ENCODE assay signal across 8 cellular contexts in the genomic region with DNA sequence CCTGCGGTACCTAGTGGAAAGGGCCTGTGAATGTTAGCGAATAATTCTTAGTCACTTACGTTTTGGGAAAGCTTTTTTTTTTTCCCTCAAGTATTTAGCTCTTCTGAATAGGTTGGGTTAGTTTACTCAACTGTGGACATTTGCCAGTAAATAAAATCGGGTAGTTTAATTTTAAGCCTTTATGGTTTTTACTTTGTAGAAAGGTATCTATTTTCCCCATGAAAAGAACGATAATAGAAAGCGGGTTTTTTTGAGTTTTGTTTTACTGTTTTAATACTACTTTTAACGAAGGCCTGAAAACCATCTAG. TPM values are rescaled to one million over a fixed set of nuclear protein-coding genes. Genes with fewer than 3 reads are reported as not detected.
DNase-seq lines count a peak whose midpoint lies in the region; ATAC-seq and TF ChIP-seq lines count a peak whose summit lies in the region.

No MANE protein-coding gene starts in this region.

- no peaks in the 10 kb centered on the region; the same call in 1 of the 2 replicates for H3K36me3 ChIP-seq in Caco-2 (ENCODE audit: control insufficient read depth, insufficient read depth, low read length)
- peaks cover 53% of the 10 kb centered on the region for H3K36me3 ChIP-seq in RWPE2 (ENCODE audit: low read depth)
- no peaks in the 10 kb centered on the region for H3K36me3 ChIP-seq in esophagus muscularis mucosa
- no peaks in the 10 kb centered on the region for H3K36me3 ChIP-seq in trophoblast cell (ENCODE audit: control insufficient read depth in 1 of 2, insufficient read depth in 2 of 2, low read length in 2 of 2)

- TF ChIP-seq CTCF in Caco-2 (IDR thresholded peaks at IDR 0.05; ENCODE audit: insufficient read depth in 1 of 2, low read depth in 1 of 2, low read length in 1 of 2, severe bottlenecking in 1 of 2, unreplicated experiment in 1 of 2) (no peak), RWPE2 (IDR thresholded peaks at IDR 0.05; ENCODE audit: poor library complexity, severe bottlenecking) (no peak), esophagus muscularis mucosa (IDR thresholded peaks at IDR 0.05) (no peak)

- no peak overlapping the region for H3K4ac ChIP-seq in trophoblast cell (ENCODE audit: low read depth, low read length)

- in situ Hi-C loops in ACHN (cut with HindIII; ENCODE audit: low pct_ligation_motif_present, low pct_unique_long_range_greater_than_20kb, low sequenced_read_pairs): no loop called here

- peak overlapping the region; percentile 64 for H3K14ac ChIP-seq in trophoblast cell (ENCODE audit: low read length)

- peaks cover 15% of the 10 kb centered on the region for H3K79me1 ChIP-seq in trophoblast cell (ENCODE audit: low read length)

- no peaks in the 10 kb centered on the region for H3K9me3 ChIP-seq in Caco-2
- H3K9me3 ChIP-seq in RWPE2 (ENCODE audit: severe bottlenecking): no peaks in the 10 kb centered on the region
- H3K9me3 ChIP-seq in esophagus muscularis mucosa: no peaks in the 10 kb centered on the region
- H3K9me3 ChIP-seq in trophoblast cell (ENCODE audit: insufficient read depth, low read depth, low read length): peaks cover 4% of the 10 kb centered on the region

- no peak for DNase-seq in Caco-2
- DNase-seq in RWPE2 (ENCODE audit: low spot score): no peak
- DNase-seq in esophagus muscularis mucosa (ENCODE audit: extremely low spot score): no peak
- no peak for DNase-seq in trophoblast cell
- no peak for DNase-seq in effector CD8-positive, alpha-beta T cell (lab: John Stamatoyannopoulos, UW)
- DNase-seq in ACHN: no peak

- CTCF ChIA-PET in Caco-2 (lab: Charles Lee): interaction anchor here (0.7 to 0.9 kb wide), 2 partner anchors 19 to 43 kb away, joined by 3 read pairs; no protein-coding TSS in a partner anchor

- no peak overlapping the region for H4K8ac ChIP-seq in trophoblast cell (ENCODE audit: low read depth, low read length)

- H3K27me3 ChIP-seq in Caco-2 (replicated peaks; ENCODE audit: control insufficient read depth, insufficient read depth, low read length) (no peaks in the 10 kb centered on the region), RWPE2 (ENCODE audit: insufficient read depth, poor library complexity, severe bottlenecking) (no peaks in the 10 kb centered on the region), esophagus muscularis mucosa (no peaks in the 10 kb centered on the region), trophoblast cell (ENCODE audit: insufficient read depth, low read length) (no peaks in the 10 kb centered on the region)

- peaks cover 40% of the 10 kb centered on the region for H3K36me3 Mint-ChIP-seq in Caco-2 (ENCODE audit: insufficient read depth, unreplicated experiment)

- no peak overlapping the region for H2BK12ac ChIP-seq in trophoblast cell (ENCODE audit: low read length)

- POLR2A ChIA-PET in Caco-2 (lab: Charles Lee): interaction anchor here (0.5 kb wide), 1 partner anchor 249 kb away, joined by 3 read pairs; no protein-coding TSS in a partner anchor

- H3K4me3 ChIP-seq in Caco-2 (ENCODE audit: low read depth, low read length): peak overlapping the region; percentile 54
- peak overlapping the region; percentile 77 for H3K4me3 ChIP-seq in RWPE2 (ENCODE audit: severe bottlenecking)
- H3K4me3 ChIP-seq in esophagus muscularis mucosa: peak overlapping the region; percentile 77 to 100 (median 92)
- peak overlapping the region; percentile 100 for H3K4me3 ChIP-seq in trophoblast cell (ENCODE audit: low read depth, low read length)

- H2BK120ac ChIP-seq in trophoblast cell (ENCODE audit: insufficient read depth, low read length, poor library complexity): no peak overlapping the region

- H3K23ac ChIP-seq in trophoblast cell (ENCODE audit: low read length): no peak overlapping the region

- peak overlapping the region; percentile 61 for H3K18ac ChIP-seq in trophoblast cell (ENCODE audit: low read length)

- H3K27ac Mint-ChIP-seq in Caco-2 (ENCODE audit: unreplicated experiment): peak overlapping the region; percentile 90

- H2AK5ac ChIP-seq in trophoblast cell (ENCODE audit: low read length): no peak overlapping the region

- peaks cover 9% of the 10 kb centered on the region for H3K4me1 Mint-ChIP-seq in Caco-2 (ENCODE audit: low read depth, unreplicated experiment)

- H2BK5ac ChIP-seq in trophoblast cell (ENCODE audit: low read depth, low read length, poor library complexity): no peak overlapping the region

- H3K79me2 ChIP-seq in trophoblast cell (ENCODE audit: control insufficient read depth, insufficient read depth, low read length, poor library complexity): peaks cover 39% of the 10 kb centered on the region

- ATAC-seq in RWPE2 (ENCODE audit: low read depth): no peak
- no peak for ATAC-seq in HG03520 (IDR thresholded peaks at IDR 0.05; ENCODE audit: unreplicated experiment)
- ATAC-seq in HG02642 (IDR thresholded peaks at IDR 0.05; ENCODE audit: poor library complexity, unreplicated experiment): no peak

- H2AFZ ChIP-seq in trophoblast cell (ENCODE audit: insufficient read depth, low read length, poor library complexity): no peak overlapping the region

- TF ChIP-seq POLR2A in esophagus muscularis mucosa (IDR thresholded peaks at IDR 0.05; ENCODE audit: low read depth): no peak

- WGBS in esophagus muscularis mucosa: 2% methylated on average over 7 of the region's 7 CpGs
- no CpG with 5 or more reads among the region's 7 CpGs for WGBS in trophoblast cell (ENCODE audit: extremely low coverage, insufficient coverage, insufficient read length)

- peak overlapping the region; percentile 71 for H3K9ac ChIP-seq in trophoblast cell (ENCODE audit: low read length)

- H4K12ac ChIP-seq in trophoblast cell (ENCODE audit: low read depth, low read length): no peak overlapping the region

- peak overlapping the region; percentile 84 for H3K4me3 Mint-ChIP-seq in Caco-2 (ENCODE audit: unreplicated experiment)

- H3K27me3 Mint-ChIP-seq in Caco-2 (ENCODE audit: insufficient read depth, unreplicated experiment): no peaks in the 10 kb centered on the region

- H3K4me2 ChIP-seq in trophoblast cell (ENCODE audit: low read length): peak overlapping the region; percentile 68

- TF ChIP-seq EP300 in esophagus muscularis mucosa (IDR thresholded peaks at IDR 0.05): no peak

- intact Hi-C loops in Caco-2 (cut with micrococcal nuclease; ENCODE audit: unreplicated experiment) (loop anchor here (2.0 kb wide), 1 partner anchor 136 kb away; the partner anchor contains the start of gene WDR25), esophagus muscularis mucosa (cut with DNase I) (loop anchor here (5.0 kb wide), 1 partner anchor 47 kb away; no protein-coding TSS in a partner anchor)

- no TSS peak for BruUV-seq in Caco-2 (replicated peaks; lab: Mats Ljungman, UMichigan)

- H4K91ac ChIP-seq in trophoblast cell (ENCODE audit: low read depth, low read length): peak overlapping the region; percentile 18

- H3K27ac ChIP-seq in RWPE2 (ENCODE audit: poor library complexity, severe bottlenecking) (peak overlapping the region; percentile 94), esophagus muscularis mucosa (replicated peaks in 1 of 4) (peak overlapping the region; percentile 99 to 100 (median 100)), trophoblast cell (ENCODE audit: low read depth, low read length) (peak overlapping the region; percentile 99)

- no peaks in the 10 kb centered on the region for H3K9me3 Mint-ChIP-seq in Caco-2 (ENCODE audit: unreplicated experiment)

- H3K4me1 ChIP-seq in Caco-2 (peaks cover 9% of the 10 kb centered on the region; the same call in 1 of the 2 replicates), RWPE2 (ENCODE audit: insufficient read depth, poor library complexity, severe bottlenecking) (peaks cover 40% of the 10 kb centered on the region), esophagus muscularis mucosa (peaks cover 55 to 69% (median 68%) of the 10 kb centered on the region in 4 donors), trophoblast cell (ENCODE audit: control insufficient read depth in 1 of 2, insufficient read depth in 2 of 2, low read length in 2 of 2) (no peaks in the 10 kb centered on the region)

RNA-seq across cellular contexts. Expression of gene YY1, which starts 1.7 kb away (rescaled TPM):
- total RNA-seq in Caco-2 (2022) (91.0 and 94.1 TPM in 2 replicates), esophagus muscularis mucosa (10 to 100 TPM; 54.8 to 83.4 (median 62.7) TPM)
- 88.5 and 92.7 TPM in 2 replicates for polyA plus RNA-seq in trophoblast cell (2013)
